ENCODE assay signal across 8 cellular contexts in genomic region chr16:56631832-56632159, GRCh38. TPM values are rescaled to one million over a fixed set of nuclear protein-coding genes. Genes with fewer than 3 reads are reported as not detected.
DNase-seq lines count a peak whose midpoint lies in the region; ATAC-seq and TF ChIP-seq lines count a peak whose summit lies in the region.

No MANE protein-coding gene starts in this region.

- H3K4me3 Mint-ChIP-seq in Calu3 (ENCODE audit: low read depth, unreplicated experiment), result peak overlapping the region; percentile 68
- H3K4me3 Mint-ChIP-seq in activated CD8-positive, alpha-beta T cell treated with anti-CD3 and anti-CD28 coated beads, Interleukin-2, amount 10 ng/mL, durations not matched to agents 7 days and 5 days, result peak overlapping the region; percentile 56

- peak overlapping the region in 3 of 4 donors; percentile 77 to 81 (median 79) for H3K27ac ChIP-seq in gastroesophageal sphincter
- H3K27ac ChIP-seq in prostate gland, result peak overlapping the region; percentile 61 to 67

- ATAC-seq in activated CD8-positive, alpha-beta T cell treated with anti-CD3 and anti-CD28 coated beads, Interleukin-2, amount 10 ng/mL, durations not matched to agents 7 days and 5 days, result no peak
- ATAC-seq in gastroesophageal sphincter, result no peak
- ATAC-seq in GM19452 (IDR thresholded peaks at IDR 0.05; ENCODE audit: unreplicated experiment), result no peak
- ATAC-seq in HG03439 (IDR thresholded peaks at IDR 0.05; ENCODE audit: unreplicated experiment), result no peak

- 31 to 79% methylated on average over 2 to 9 of the region's 14 CpGs for WGBS in gastroesophageal sphincter (ENCODE audit: low coverage in 1 of 2), 2 donors
- 38% methylated on average over 14 of the region's 14 CpGs for WGBS in prostate gland

- H3K4me1 ChIP-seq in gastroesophageal sphincter, result peaks cover 0 to 39% (median 8%) of the 10 kb centered on the region in 3 donors
- H3K4me1 ChIP-seq in prostate gland (replicated peaks), result no peaks in the 10 kb centered on the region

- no peak for TF ChIP-seq EP300 in gastroesophageal sphincter (IDR thresholded peaks at IDR 0.05)

- POLR2A ChIA-PET in activated CD8-positive, alpha-beta T cell treated with anti-CD3 and anti-CD28 coated beads, Interleukin-2, amount 10 ng/mL, durations not matched to agents 7 days and 5 days (lab: Charles Lee), result no interaction called here

- H3K4me3 ChIP-seq in gastroesophageal sphincter (peak overlapping the region; percentile 26 to 53), prostate gland (peak overlapping the region; percentile 43 to 48)

- no peaks in the 10 kb centered on the region for H3K9me3 Mint-ChIP-seq in Calu3 (ENCODE audit: low read depth, unreplicated experiment)
- H3K9me3 Mint-ChIP-seq in activated CD8-positive, alpha-beta T cell treated with anti-CD3 and anti-CD28 coated beads, Interleukin-2, amount 10 ng/mL, durations not matched to agents 7 days and 5 days (ENCODE audit: insufficient read depth), result no peaks in the 10 kb centered on the region

- H3K36me3 Mint-ChIP-seq in Calu3 (ENCODE audit: insufficient read depth, unreplicated experiment), result peaks cover 7% of the 10 kb centered on the region
- H3K36me3 Mint-ChIP-seq in activated CD8-positive, alpha-beta T cell treated with anti-CD3 and anti-CD28 coated beads, Interleukin-2, amount 10 ng/mL, durations not matched to agents 7 days and 5 days (ENCODE audit: low read depth), result no peaks in the 10 kb centered on the region

- H3K27me3 ChIP-seq in gastroesophageal sphincter (peaks cover 43% of the 10 kb centered on the region), prostate gland (replicated peaks; ENCODE audit: insufficient read depth) (peaks cover 4% of the 10 kb centered on the region)

- H3K27me3 Mint-ChIP-seq in Calu3 (ENCODE audit: unreplicated experiment), result peaks cover 76% of the 10 kb centered on the region
- peaks cover 79% of the 10 kb centered on the region for H3K27me3 Mint-ChIP-seq in activated CD8-positive, alpha-beta T cell treated with anti-CD3 and anti-CD28 coated beads, Interleukin-2, amount 10 ng/mL, durations not matched to agents 7 days and 5 days (ENCODE audit: low read depth)

- intact Hi-C loops in Calu3 (cut with micrococcal nuclease; ENCODE audit: unreplicated experiment), result no loop called here
- intact Hi-C loops in prostate gland (cut with DNase I), result no loop called here

- CTCF ChIA-PET in Calu3 (lab: Charles Lee), result interaction anchor here (1.0 kb wide), 1 partner anchor 23 kb away, joined by 4 read pairs; the partner anchor contains the start of gene MT2A
- CTCF ChIA-PET in activated CD8-positive, alpha-beta T cell treated with anti-CD3 and anti-CD28 coated beads, Interleukin-2, amount 10 ng/mL, durations not matched to agents 7 days and 5 days (lab: Charles Lee), result interaction anchor here (1.1 to 2.3 kb wide), 2 partner anchors 12 to 31 kb away, joined by 3 to 6 read pairs; no protein-coding TSS in a partner anchor

- no peak overlapping the region for H3K27ac Mint-ChIP-seq in Calu3 (ENCODE audit: unreplicated experiment)
- no peak overlapping the region for H3K27ac Mint-ChIP-seq in activated CD8-positive, alpha-beta T cell treated with anti-CD3 and anti-CD28 coated beads, Interleukin-2, amount 10 ng/mL, durations not matched to agents 7 days and 5 days

- no TSS peak for BruUV-seq in Calu3 (replicated peaks; lab: Mats Ljungman, UMichigan)

- H3K36me3 ChIP-seq in gastroesophageal sphincter (no peaks in the 10 kb centered on the region), prostate gland (no peaks in the 10 kb centered on the region)

- TF ChIP-seq CTCF in Calu3 (IDR thresholded peaks at IDR 0.05; ENCODE audit: unreplicated experiment), result no peak
- no peak for TF ChIP-seq CTCF in gastroesophageal sphincter (IDR thresholded peaks at IDR 0.05)
- no peak for TF ChIP-seq CTCF in prostate gland (IDR thresholded peaks at IDR 0.05)

- DNase-seq in Calu3 (no peak), prostate gland (ENCODE audit: low spot score) (no peak), NCI-H69 (lab: John Stamatoyannopoulos, UW) (no peak), Kasumi-1 (lab: John Stamatoyannopoulos, UW) (no peak)
- no peak for DNase-seq in activated CD8-positive, alpha-beta T cell treated with anti-CD3 and anti-CD28 coated beads, Interleukin-2, amount 10 ng/mL, durations not matched to agents 7 days and 5 days

- H3K4me1 Mint-ChIP-seq in Calu3 (ENCODE audit: low read depth, unreplicated experiment), result peaks cover 14% of the 10 kb centered on the region
- H3K4me1 Mint-ChIP-seq in activated CD8-positive, alpha-beta T cell treated with anti-CD3 and anti-CD28 coated beads, Interleukin-2, amount 10 ng/mL, durations not matched to agents 7 days and 5 days (ENCODE audit: low read depth), result peaks cover 29% of the 10 kb centered on the region

- TF ChIP-seq POLR2A in gastroesophageal sphincter (IDR thresholded peaks at IDR 0.05) (no peak), prostate gland (IDR thresholded peaks at IDR 0.05) (no peak)

- H3K9me3 ChIP-seq in gastroesophageal sphincter (no peaks in the 10 kb centered on the region), prostate gland (no peaks in the 10 kb centered on the region)

RNA-seq across cellular contexts. Expression of gene MT1M, which starts 0.7 kb away (rescaled TPM):
- not detected in 2 replicates for total RNA-seq in Calu3 (2022)
- not detected for total RNA-seq in activated CD8-positive, alpha-beta T cell treated with anti-CD3 and anti-CD28 coated beads, Interleukin-2, amount 10 ng/mL, durations not matched to agents 7 days and 5 days
- total RNA-seq in gastroesophageal sphincter, result 10 to 100 TPM in 2 of 4 donors, 1 to 10 TPM in 2; 2.6 to 36.9 (median 6.9) TPM
- 10 to 100 TPM; 14.8 to 37.4 TPM for total RNA-seq in prostate gland

RNA-seq across cellular contexts. Expression of gene MT1E, which starts 6.2 kb away (rescaled TPM):
- not detected in 2 replicates for total RNA-seq in Calu3 (2022)
- total RNA-seq in activated CD8-positive, alpha-beta T cell treated with anti-CD3 and anti-CD28 coated beads, Interleukin-2, amount 10 ng/mL, durations not matched to agents 7 days and 5 days, result 10 to 100 TPM; 65.0 to 74.8 TPM
- total RNA-seq in gastroesophageal sphincter, result 100 to 1,000 TPM; 101 to 194 (median 144) TPM
- total RNA-seq in prostate gland, result 100 to 1,000 TPM; 110 to 339 TPM

RNA-seq across cellular contexts. Expression of gene MT1A, which starts 6.7 kb away (rescaled TPM):
- total RNA-seq in Calu3 (2022) (not detected in 2 replicates), gastroesophageal sphincter (100 to 1,000 TPM in 1 of 4 donors, 10 to 100 TPM in 1, 1 to 10 TPM in 1, not detected in 1; 9.9 to 171 (median 25.5) TPM), prostate gland (1 to 10 TPM in 1 of 2 donors, not detected in 1; 6.9 TPM)
- not detected for total RNA-seq in activated CD8-positive, alpha-beta T cell treated with anti-CD3 and anti-CD28 coated beads, Interleukin-2, amount 10 ng/mL, durations not matched to agents 7 days and 5 days

RNA-seq across cellular contexts. Expression of gene MT1B, which starts 19.9 kb away (rescaled TPM):
- total RNA-seq in Calu3 (2022), result not detected in 2 replicates
- not detected for total RNA-seq in activated CD8-positive, alpha-beta T cell treated with anti-CD3 and anti-CD28 coated beads, Interleukin-2, amount 10 ng/mL, durations not matched to agents 7 days and 5 days
- total RNA-seq in gastroesophageal sphincter, result not detected
- not detected for total RNA-seq in prostate gland

RNA-seq across cellular contexts. Expression of gene MT2A, which starts 23.4 kb away (rescaled TPM):
- total RNA-seq in Calu3 (2022) (8.2 and 28.1 TPM in 2 replicates), gastroesophageal sphincter (100 to 1,000 TPM in 2 of 4 donors, 10 to 100 TPM in 2; 27.2 to 216 (median 119) TPM), prostate gland (100 to 1,000 TPM; 134 to 214 TPM)
- total RNA-seq in activated CD8-positive, alpha-beta T cell treated with anti-CD3 and anti-CD28 coated beads, Interleukin-2, amount 10 ng/mL, durations not matched to agents 7 days and 5 days, result 100 to 1,000 TPM; 186 to 210 TPM

Comparison
In these comparisons a context has a peak if more than half of its experiments do, and no peak if none do; other contexts are left out.
1. RNA of gene MT1E, which starts 6.2 kb away (total RNA-seq): 110 to 339 TPM in prostate gland, 101 to 194 TPM in gastroesophageal sphincter and 65.0 to 74.8 TPM in activated CD8-positive, alpha-beta T cell treated with anti-CD3 and anti-CD28 coated beads, Interleukin-2, amount 10 ng/mL, durations not matched to agents 7 days and 5 days; not detected in Calu3; every median in the first group is over 10 times any median in the second.